16 cellular contexts compared by ENCODE assay signal in genomic region chr2:95329891-95330822, GRCh38. TPM values are rescaled to one million over a fixed set of nuclear protein-coding genes. Genes with fewer than 3 reads are reported as not detected.
DNase-seq lines count a peak whose midpoint lies in the region; ATAC-seq and TF ChIP-seq lines count a peak whose summit lies in the region.
"Had no signal": no experiment of that assay in that cellular context is flagged by ENCODE, and none has a peak within 500 bp of the region (broad histone marks: within the 10 kb centered on the region; RNA-seq: fewer than 3 reads in every experiment).

No MANE protein-coding gene starts in this region.

- TF ChIP-seq CTCF in RWPE1 (conservative IDR thresholded peaks at IDR 0.05; ENCODE audit: low read depth) (no peak), glutamatergic neuron (IDR thresholded peaks at IDR 0.05; ENCODE audit: partially characterized antibody, unreplicated experiment) (no peak)

- H3K4me1 Mint-ChIP-seq in glutamatergic neuron (ENCODE audit: low read depth, unreplicated experiment), result no peaks in the 10 kb centered on the region
- H3K4me1 Mint-ChIP-seq: naive thymus-derived CD4-positive, alpha-beta T cell had no signal

- peaks cover 7% of the 10 kb centered on the region for H3K27me3 Mint-ChIP-seq in glutamatergic neuron (ENCODE audit: unreplicated experiment)
- H3K27me3 Mint-ChIP-seq: dendritic cell treated with granulocyte-macrophage colony-stimulating factor and Interleukin-4, amounts not matched to agents 40 ng/mL and 50 ng/mL, for 4 days had no signal

- ATAC-seq in GM21360 (IDR thresholded peaks at IDR 0.05; ENCODE audit: unreplicated experiment) (no peak), GM19395 (IDR thresholded peaks at IDR 0.05; ENCODE audit: unreplicated experiment) (no peak)
- ATAC-seq: activated T-cell treated with anti-CD3 and anti-CD28 coated beads, Interleukin-2, amount 50 U/mL, for 72 hours; naive thymus-derived CD4-positive, alpha-beta T cell; sciatic nerve had no signal

- H3K4me3 Mint-ChIP-seq in glutamatergic neuron (ENCODE audit: unreplicated experiment), result no peak overlapping the region
- H3K4me3 Mint-ChIP-seq: activated T-cell treated with anti-CD3 and anti-CD28 coated beads, Interleukin-2, amount 50 U/mL, for 72 hours; dendritic cell treated with granulocyte-macrophage colony-stimulating factor and Interleukin-4, amounts not matched to agents 40 ng/mL and 50 ng/mL, for 4 days had no signal

- peaks cover 7% of the 10 kb centered on the region for H3K9me3 Mint-ChIP-seq in glutamatergic neuron (ENCODE audit: unreplicated experiment)

- CTCF ChIA-PET in HEK293T (lab: Yijun Ruan, JAX) (interaction anchor here (1.1 to 2.8 kb wide), 2 partner anchors 15 to 99 kb away, joined by 3 to 12 read pairs; no protein-coding TSS in a partner anchor), RWPE1 (lab: Yijun Ruan, JAX) (interaction anchor here (0.7 to 1.8 kb wide), 3 partner anchors 15 to 334 kb away, joined by 4 to 7 read pairs (median 5); no protein-coding TSS in a partner anchor)

- DNase-seq in HEK293T (ENCODE audit: extremely low spot score), result peak; percentile 38
- DNase-seq in RWPE1 (ENCODE audit: low spot score), result no peak
- DNase-seq in glutamatergic neuron, result no peak
- peak; percentile 27 for DNase-seq in pons (ENCODE audit: low spot score)
- DNase-seq in hepatic stellate cell (ENCODE audit: low spot score), result no peak
- DNase-seq: activated T-cell treated with anti-CD3 and anti-CD28 coated beads, Interleukin-2, amount 50 U/mL, for 72 hours; naive thymus-derived CD4-positive, alpha-beta T cell; NCI-H1105 treated with DMSO at 0.1 percent for 48 hours; NCI-H345; PC-9; stimulated activated naive CD4-positive, alpha-beta T cell treated with Interleukin-2 at 50 U/mL for 16 hours had no signal

- peak overlapping the region; percentile 51 for H3K27ac ChIP-seq in RWPE1
- H3K27ac ChIP-seq: PC-9 had no signal

- H3K36me3 Mint-ChIP-seq in glutamatergic neuron (ENCODE audit: unreplicated experiment), result no peaks in the 10 kb centered on the region
- H3K36me3 Mint-ChIP-seq: naive thymus-derived CD4-positive, alpha-beta T cell had no signal

- POLR2A ChIA-PET in HEK293T (lab: Yijun Ruan, JAX) (interaction anchor here (1.4 kb wide), 1 partner anchor 15 kb away, joined by 3 read pairs; no protein-coding TSS in a partner anchor), RWPE1 (lab: Yijun Ruan, JAX; ENCODE audit: low non-redundant PET) (interaction anchor here (1.4 kb wide), 1 partner anchor 15 kb away, joined by 3 read pairs; no protein-coding TSS in a partner anchor)

- H3K27ac Mint-ChIP-seq in glutamatergic neuron (ENCODE audit: unreplicated experiment), result peak overlapping the region; percentile 69
- H3K27ac Mint-ChIP-seq: activated T-cell treated with anti-CD3 and anti-CD28 coated beads, Interleukin-2, amount 50 U/mL, for 72 hours; dendritic cell treated with granulocyte-macrophage colony-stimulating factor and Interleukin-4, amounts not matched to agents 40 ng/mL and 50 ng/mL, for 4 days had no signal

TF ChIP-seq in HEK293T, 16 proteins besides CTCF, POLR2A, EP300 and RAD21:
- TF ChIP-seq HDGF (IDR thresholded peaks at IDR 0.05; ENCODE audit: borderline replicate concordance) (no peak), ZNF384 (IDR thresholded peaks at IDR 0.05) (no peak), FOXM1 (IDR thresholded peaks at IDR 0.05; ENCODE audit: borderline replicate concordance) (no peak), NFRKB (IDR thresholded peaks at IDR 0.05) (no peak), SP1 (IDR thresholded peaks at IDR 0.05) (no peak), L3MBTL2 (conservative IDR thresholded peaks at IDR 0.05) (no peak), TARDBP (IDR thresholded peaks at IDR 0.05) (no peak), FOXK2 (IDR thresholded peaks at IDR 0.05) (no peak), ELF4 (IDR thresholded peaks at IDR 0.05) (no peak), CTBP1 (IDR thresholded peaks at IDR 0.05; ENCODE audit: borderline replicate concordance) (no peak), BHLHE40 (IDR thresholded peaks at IDR 0.05; ENCODE audit: borderline replicate concordance) (no peak)
- TF ChIP-seq, protein P1, sequence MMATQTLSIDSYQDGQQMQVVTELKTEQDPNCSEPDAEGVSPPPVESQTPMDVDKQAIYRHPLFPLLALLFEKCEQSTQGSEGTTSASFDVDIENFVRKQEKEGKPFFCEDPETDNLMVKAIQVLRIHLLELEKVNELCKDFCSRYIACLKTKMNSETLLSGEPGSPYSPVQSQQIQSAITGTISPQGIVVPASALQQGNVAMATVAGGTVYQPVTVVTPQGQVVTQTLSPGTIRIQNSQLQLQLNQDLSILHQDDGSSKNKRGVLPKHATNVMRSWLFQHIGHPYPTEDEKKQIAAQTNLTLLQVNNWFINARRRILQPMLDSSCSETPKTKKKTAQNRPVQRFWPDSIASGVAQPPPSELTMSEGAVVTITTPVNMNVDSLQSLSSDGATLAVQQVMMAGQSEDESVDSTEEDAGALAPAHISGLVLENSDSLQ (IDR thresholded peaks at IDR 0.05), result no peak

RNA-seq across cellular contexts. Expression of gene KCNIP3, which starts 33.0 kb away (rescaled TPM):
- total RNA-seq in glutamatergic neuron (ENCODE audit: unreplicated experiment), result 7.3 TPM
- total RNA-seq: activated T-cell treated with anti-CD3 and anti-CD28 coated beads, Interleukin-2, amount 50 U/mL, for 72 hours; T-helper 2 cell treated with Interferon-gamma antibody and Interleukin-4, amounts not matched to agents 100 ng/mL and 5 ng/mL, for 36 hours had no signal

RNA-seq across cellular contexts. Expression of gene PROM2, which starts 55.9 kb away (rescaled TPM):
- 5.4 TPM for total RNA-seq in glutamatergic neuron (ENCODE audit: unreplicated experiment)

Comparison
In these comparisons a context has a peak if more than half of its experiments do, and no peak if none do; other contexts are left out.
1. DNase-seq: peak in HEK293T (single experiment) and pons (single experiment); none in RWPE1 (single experiment), glutamatergic neuron (single experiment) and hepatic stellate cell (single experiment).